ENCODE assay signal across 12 cellular contexts in the genomic region with DNA sequence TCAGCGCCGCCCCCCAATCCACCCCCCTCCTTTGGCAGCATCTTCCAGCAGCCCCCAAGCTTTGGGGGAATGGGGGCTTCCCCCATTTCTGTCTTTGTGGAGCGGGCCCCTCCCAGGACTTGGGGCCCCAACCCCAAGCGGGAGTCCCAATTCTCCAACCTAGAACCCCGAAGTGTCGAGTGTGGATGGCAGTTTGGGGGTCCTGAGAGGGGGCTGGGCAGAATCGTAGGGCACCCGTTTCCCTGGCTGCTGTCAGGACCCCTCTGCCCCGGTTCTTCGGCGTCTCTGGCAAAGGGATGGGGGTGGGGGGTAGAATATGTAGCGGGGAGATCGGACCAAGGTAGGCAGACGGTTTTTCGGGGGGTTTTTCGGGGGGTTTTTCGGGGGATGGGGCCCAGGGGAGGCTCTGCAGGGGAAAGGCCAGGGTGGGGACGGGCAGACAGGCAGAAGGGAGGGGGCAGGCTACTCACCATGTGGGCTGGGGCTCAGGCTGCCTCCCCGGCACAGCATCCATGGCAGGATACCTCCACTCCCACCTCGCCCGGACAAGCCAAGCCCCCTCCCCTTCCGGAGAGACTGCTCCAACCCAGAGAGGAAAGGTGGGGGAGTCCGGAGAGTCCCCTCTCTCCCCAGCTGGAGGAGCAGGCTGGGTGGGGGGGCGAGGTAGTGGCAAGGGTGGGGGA. TPM values are rescaled to one million over a fixed set of nuclear protein-coding genes. Genes with fewer than 3 reads are reported as not detected.
DNase-seq lines count a peak whose midpoint lies in the region; ATAC-seq and TF ChIP-seq lines count a peak whose summit lies in the region.
"Had no signal": no experiment of that assay in that cellular context is flagged by ENCODE, and none has a peak within 500 bp of the region (broad histone marks: within the 10 kb centered on the region; RNA-seq: fewer than 3 reads in every experiment).

No MANE protein-coding gene starts in this region.

- H3K27ac Mint-ChIP-seq in stimulated activated naive CD8-positive, alpha-beta T cell treated with anti-CD3 and anti-CD28 coated beads, Interleukin-15, amount 100 ng/mL, for 72 hours = no peak overlapping the region
- peak overlapping the region; percentile 70 for H3K27ac Mint-ChIP-seq in memory B cell

- TF ChIP-seq POLR2A in vagina (IDR thresholded peaks at IDR 0.05) = no peak

- no peaks in the 10 kb centered on the region for H3K9me3 Mint-ChIP-seq in stimulated activated naive CD8-positive, alpha-beta T cell treated with anti-CD3 and anti-CD28 coated beads, Interleukin-15, amount 100 ng/mL, for 72 hours
- no peaks in the 10 kb centered on the region for H3K9me3 Mint-ChIP-seq in memory B cell

- H3K36me3 ChIP-seq in vagina = no peaks in the 10 kb centered on the region

- peak; percentile 27 for ATAC-seq in stimulated activated naive CD8-positive, alpha-beta T cell treated with anti-CD3 and anti-CD28 coated beads, Interleukin-15, amount 100 ng/mL, for 72 hours
- ATAC-seq in stimulated activated naive CD8-positive, alpha-beta T cell treated with anti-CD3 and anti-CD28 coated beads, Interleukin-15, Interleukin-2, amounts not matched to agents 100 U/mL and 50 U/mL, for 24 hours = no peak
- peak; percentile 73 for ATAC-seq in memory B cell (ENCODE audit: low read depth)
- no peak for ATAC-seq in GM18519 (IDR thresholded peaks at IDR 0.05; ENCODE audit: low FRiP score, unreplicated experiment)
- ATAC-seq in HG03521 (IDR thresholded peaks at IDR 0.05; ENCODE audit: unreplicated experiment) = no peak

- peak overlapping the region; percentile 57 to 58 for H3K4me3 Mint-ChIP-seq in stimulated activated naive CD8-positive, alpha-beta T cell treated with anti-CD3 and anti-CD28 coated beads, Interleukin-15, amount 100 ng/mL, for 72 hours
- no peak overlapping the region for H3K4me3 Mint-ChIP-seq in memory B cell

- peak overlapping the region; percentile 25 for H3K27ac ChIP-seq in vagina

- no peaks in the 10 kb centered on the region for H3K36me3 Mint-ChIP-seq in memory B cell

- DNase-seq in stimulated activated naive CD8-positive, alpha-beta T cell treated with anti-CD3 and anti-CD28 coated beads, Interleukin-15, amount 100 ng/mL, for 72 hours = no peak
- no peak for DNase-seq in stimulated activated naive CD8-positive, alpha-beta T cell treated with anti-CD3 and anti-CD28 coated beads, Interleukin-15, Interleukin-2, amounts not matched to agents 100 U/mL and 50 U/mL, for 24 hours
- DNase-seq in cerebellum (ENCODE audit: low spot score) (peak; percentile 44), memory B cell (ENCODE audit: low spot score in 2 of 2) (no peak), vagina (ENCODE audit: extremely low spot score in 2 of 2) (peak in 1 of 2 donors; percentile 56), SKM-1 (lab: John Stamatoyannopoulos, UW; ENCODE audit: unreplicated experiment) (no peak)
- DNase-seq: activated CD4-positive, alpha-beta T cell treated with anti-CD3 and anti-CD28 coated beads, Interleukin-2, amount 50 U/mL, for 4 hours; NCI-H1417 treated with DMSO at 0.1 percent for 48 hours had no signal

- H3K4me3 ChIP-seq in vagina = peak overlapping the region; percentile 38 to 61

- intact Hi-C loops in vagina (cut with DNase I) = no loop called here

- H3K9me3 ChIP-seq in vagina = no peaks in the 10 kb centered on the region

- peaks cover 10% of the 10 kb centered on the region for H3K27me3 ChIP-seq in vagina

- no peak for TF ChIP-seq CTCF in vagina (IDR thresholded peaks at IDR 0.05)

- H3K27me3 Mint-ChIP-seq in stimulated activated naive CD8-positive, alpha-beta T cell treated with anti-CD3 and anti-CD28 coated beads, Interleukin-15, amount 100 ng/mL, for 72 hours = peaks cover 77% of the 10 kb centered on the region
- peaks cover 37% of the 10 kb centered on the region for H3K27me3 Mint-ChIP-seq in memory B cell

- H3K4me1 Mint-ChIP-seq in stimulated activated naive CD8-positive, alpha-beta T cell treated with anti-CD3 and anti-CD28 coated beads, Interleukin-15, amount 100 ng/mL, for 72 hours = peaks cover 35% of the 10 kb centered on the region
- H3K4me1 Mint-ChIP-seq in memory B cell = peaks cover 17% of the 10 kb centered on the region

- peaks cover 23% of the 10 kb centered on the region for H3K4me1 ChIP-seq in vagina

RNA-seq across cellular contexts. Expression of a gene that starts 0.7 kb away (rescaled TPM):
- total RNA-seq in cerebellum (33.3 TPM), vagina (10.6 TPM)
- total RNA-seq: OCI-LY7 had no signal

RNA-seq across cellular contexts. Expression of a gene that starts 10.3 kb away (rescaled TPM):
- total RNA-seq in cerebellum (27.5 TPM), vagina (122 TPM)

RNA-seq across cellular contexts. Expression of a gene that starts 21.8 kb away (rescaled TPM):
- total RNA-seq in cerebellum (10.0 TPM), vagina (15.0 TPM)

RNA-seq across cellular contexts. Expression of a gene that starts 26.3 kb away (rescaled TPM):
- 4.2 TPM for total RNA-seq in cerebellum
- total RNA-seq in vagina = 0.74 TPM
- total RNA-seq: skeletal muscle tissue had no signal

RNA-seq across cellular contexts. Expression of a gene that starts 58.3 kb away (rescaled TPM):
- total RNA-seq in cerebellum (0.27 TPM), vagina (0.25 TPM)
- total RNA-seq: OCI-LY7, skeletal muscle tissue had no signal

Comparison
In these comparisons a context has a peak if more than half of its experiments do, and no peak if none do; other contexts are left out.
1. ATAC-seq: peak in stimulated activated naive CD8-positive, alpha-beta T cell treated with anti-CD3 and anti-CD28 coated beads, Interleukin-15, amount 100 ng/mL, for 72 hours (single experiment) and memory B cell (single experiment); none in stimulated activated naive CD8-positive, alpha-beta T cell treated with anti-CD3 and anti-CD28 coated beads, Interleukin-15, Interleukin-2, amounts not matched to agents 100 U/mL and 50 U/mL, for 24 hours (single experiment), GM18519 (single experiment) and HG03521 (single experiment).